In genomic region chr21:42145569-42146250, GRCh38 we compare ENCODE assay signal across 10 cellular contexts.
DNase-seq lines count a peak whose midpoint lies in the region; ATAC-seq, FAIRE-seq and TF ChIP-seq lines count a peak whose summit lies in the region.
"Had no signal": no experiment of that assay in that cellular context is flagged by ENCODE, and none has a peak within 500 bp of the region (broad histone marks: within the 10 kb centered on the region; RNA-seq: fewer than 3 reads in every experiment).

No MANE protein-coding gene starts in this region.

- FAIRE-seq in bronchial epithelial cell (lab: Jason Lieb, UNC), result peak; percentile 18
- FAIRE-seq: G401.6 had no signal

- no peaks in the 10 kb centered on the region for H3K27me3 Mint-ChIP-seq in WTC11 (ENCODE audit: low read depth)

- H3K4me3 ChIP-seq in bronchial epithelial cell (ENCODE audit: low read depth, low read length), result no peak overlapping the region
- H3K4me3 ChIP-seq: skin epidermis had no signal

- H3K27me3 ChIP-seq in bronchial epithelial cell (ENCODE audit: control insufficient read depth, insufficient read depth, low read length), result peaks cover 1% of the 10 kb centered on the region

- no peaks in the 10 kb centered on the region for H3K36me3 Mint-ChIP-seq in WTC11

- no peaks in the 10 kb centered on the region for H3K9me3 Mint-ChIP-seq in WTC11

- H3K36me3 ChIP-seq in bronchial epithelial cell (ENCODE audit: control insufficient read depth, insufficient read depth, low read length), result no peaks in the 10 kb centered on the region

- POLR2A ChIA-PET in WTC11 (lab: Charles Lee), result interaction anchor here (0.6 kb wide), 1 partner anchor 305 kb away, joined by 3 read pairs; no protein-coding TSS in a partner anchor

- H3K27ac Mint-ChIP-seq in WTC11, result no peak overlapping the region

- ATAC-seq in WTC11, result peak; percentile 82
- ATAC-seq in HG03378 (IDR thresholded peaks at IDR 0.05; ENCODE audit: unreplicated experiment), result no peak

- peak; percentile 66 for DNase-seq in activated gamma-delta T cell treated with Interleukin-2 at 50 U/mL for 16 hours
- no peak for DNase-seq in activated gamma-delta T cell (lab: John Stamatoyannopoulos, UW)
- peak; percentile 42 for DNase-seq in NCI-H2171 (lab: John Stamatoyannopoulos, UW)
- DNase-seq in WTC11 (ENCODE audit: low spot score), result peak; percentile 70
- no peak for DNase-seq in bronchial epithelial cell (ENCODE audit: low read depth)
- DNase-seq in iris pigment epithelial cell (ENCODE audit: low read depth), result peak; percentile 48
- peak; percentile 66 for DNase-seq in stimulated activated CD4-positive, alpha-beta T cell treated with anti-CD3 and anti-CD28 coated beads, Interleukin-15, amount 100 ng/mL, for 24 hours

- CTCF ChIA-PET in WTC11 (lab: Charles Lee), result interaction anchor here (0.6 to 2.2 kb wide), 22 partner anchors 9 to 534 kb away, joined by 3 to 32 read pairs (median 4); no protein-coding TSS in a partner anchor

- no peak overlapping the region for H3K4me3 Mint-ChIP-seq in WTC11

- H3K4me1 Mint-ChIP-seq in WTC11, result no peaks in the 10 kb centered on the region

- TF ChIP-seq CTCF in WTC11 (IDR thresholded peaks at IDR 0.05) (peak; percentile 89), bronchial epithelial cell (IDR thresholded peaks at IDR 0.05; ENCODE audit: insufficient read depth, low read length, severe bottlenecking) (peak; percentile 92)

TF ChIP-seq in WTC11, 78 proteins besides CTCF, POLR2A, EP300 and RAD21:
- TF ChIP-seq ZSCAN18 (CRISPR knock-in tag; IDR thresholded peaks at IDR 0.05) (no peak), NFE2L1 (CRISPR knock-in tag; IDR thresholded peaks at IDR 0.05) (no peak), ESRRA (CRISPR knock-in tag; IDR thresholded peaks at IDR 0.05; ENCODE audit: borderline replicate concordance) (no peak), HMGXB4 (CRISPR knock-in tag; IDR thresholded peaks at IDR 0.05) (no peak), STAT6 (CRISPR knock-in tag; conservative IDR thresholded peaks at IDR 0.05; ENCODE audit: low read depth) (no peak), KAT7 (CRISPR knock-in tag; IDR thresholded peaks at IDR 0.05; ENCODE audit: borderline replicate concordance) (no peak), ZNF416 (CRISPR knock-in tag; IDR thresholded peaks at IDR 0.05) (no peak), ATF2 (CRISPR knock-in tag; IDR thresholded peaks at IDR 0.05; ENCODE audit: borderline replicate concordance, low read depth) (no peak), ZNF138 (CRISPR knock-in tag; conservative IDR thresholded peaks at IDR 0.05) (no peak), MAX (CRISPR knock-in tag; IDR thresholded peaks at IDR 0.05) (no peak)

Comparison
In these comparisons a context has a peak if more than half of its experiments do, and no peak if none do; other contexts are left out.
1. DNase-seq: peak in activated gamma-delta T cell treated with Interleukin-2 at 50 U/mL for 16 hours (single experiment), NCI-H2171 (single experiment), WTC11 (single experiment), iris pigment epithelial cell (single experiment) and stimulated activated CD4-positive, alpha-beta T cell treated with anti-CD3 and anti-CD28 coated beads, Interleukin-15, amount 100 ng/mL, for 24 hours (single experiment); none in activated gamma-delta T cell (single experiment) and bronchial epithelial cell (single experiment).